28 cellular contexts compared by ENCODE assay signal in the genomic region with DNA sequence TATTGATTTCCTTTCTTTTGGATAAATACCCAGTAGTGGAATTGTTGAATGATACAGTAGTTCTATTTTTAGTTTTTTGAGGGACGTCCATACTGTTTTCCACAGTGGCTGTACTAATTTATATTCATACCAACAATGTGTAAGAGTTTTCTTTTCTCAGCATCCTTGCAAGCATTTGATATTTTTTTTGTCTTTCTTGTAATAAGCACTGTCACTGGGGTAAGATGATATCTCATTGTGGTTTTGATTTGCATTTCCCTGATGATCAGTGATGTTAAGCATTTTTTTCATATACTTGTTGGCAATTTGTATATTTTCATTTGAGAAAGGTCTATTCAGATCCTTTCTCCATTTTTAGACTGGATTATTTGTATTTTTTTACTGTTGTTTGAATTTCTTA.
"Had no signal": no experiment of that assay in that cellular context is flagged by ENCODE, and none has a peak within 500 bp of the region (broad histone marks: within the 10 kb centered on the region; RNA-seq: fewer than 3 reads in every experiment).

No MANE protein-coding gene starts in this region.

- H3K4me2 ChIP-seq: hepatocyte, neural progenitor cell had no signal

- H3K4me1 ChIP-seq: esophagus muscularis mucosa, foreskin keratinocyte, neural progenitor cell, sigmoid colon, suprapubic skin, thyroid gland, upper lobe of left lung, uterus had no signal

- H3K27ac Mint-ChIP-seq: dendritic cell treated with granulocyte-macrophage colony-stimulating factor and Interleukin-4, amounts not matched to agents 40 ng/mL and 50 ng/mL, for 4 days; natural killer cell treated with Interleukin-12 subunit alpha and Interleukin-12 subunit beta and Interleukin-15 and Interleukin-18, amount 100 ng/mL, for 72 hours; neural progenitor cell; stimulated activated effector memory CD8-positive, alpha-beta T cell treated with anti-CD3 and anti-CD28 coated beads, Interleukin-12 subunit alpha, Interleukin-12 subunit beta, amount 100 ng/mL, for 72 hours had no signal

- H3K4me1 Mint-ChIP-seq: neural progenitor cell had no signal

- H3K4me3 ChIP-seq: esophagus muscularis mucosa, hepatocyte, lung, neural progenitor cell, ovary, right atrium auricular region, sigmoid colon, suprapubic skin, thyroid gland, upper lobe of left lung, uterus had no signal

- H2AFZ ChIP-seq: hepatocyte, neural progenitor cell had no signal

- H3K27me3 Mint-ChIP-seq: dendritic cell treated with granulocyte-macrophage colony-stimulating factor and Interleukin-4, amounts not matched to agents 40 ng/mL and 50 ng/mL, for 4 days; effector memory CD8-positive, alpha-beta T cell had no signal

- H3K79me2 ChIP-seq: hepatocyte had no signal

- H3K9ac ChIP-seq: neural progenitor cell had no signal

- H3K9me3 ChIP-seq: ovary, sigmoid colon, thyroid gland, upper lobe of left lung had no signal

- H3K4me3 Mint-ChIP-seq: dendritic cell treated with granulocyte-macrophage colony-stimulating factor and Interleukin-4, amounts not matched to agents 40 ng/mL and 50 ng/mL, for 4 days; effector memory CD8-positive, alpha-beta T cell; natural killer cell treated with Interleukin-12 subunit alpha and Interleukin-12 subunit beta and Interleukin-15 and Interleukin-18, amount 100 ng/mL, for 72 hours; neural progenitor cell; stimulated activated effector memory CD8-positive, alpha-beta T cell treated with anti-CD3 and anti-CD28 coated beads, Interleukin-12 subunit alpha, Interleukin-12 subunit beta, amount 100 ng/mL, for 72 hours had no signal

- ATAC-seq: effector memory CD8-positive, alpha-beta T cell; foreskin keratinocyte; left colon; left ventricle myocardium superior; natural killer cell treated with Interleukin-12 subunit alpha and Interleukin-12 subunit beta and Interleukin-15 and Interleukin-18, amount 100 ng/mL, for 72 hours; stimulated activated effector memory CD8-positive, alpha-beta T cell treated with anti-CD3 and anti-CD28 coated beads, Interleukin-12 subunit alpha, Interleukin-12 subunit beta, amount 100 ng/mL, for 72 hours; stimulated activated naive CD8-positive, alpha-beta T cell treated with anti-CD3 and anti-CD28 coated beads, Interleukin-15, Interleukin-2, amounts not matched to agents 100 U/mL and 50 U/mL, for 24 hours had no signal

- H3K27ac ChIP-seq: epithelial cell of prostate, esophagus muscularis mucosa, foreskin keratinocyte, hepatocyte, neural progenitor cell, ovary, right atrium auricular region, sigmoid colon, suprapubic skin, thyroid gland, upper lobe of left lung, uterus had no signal

- H3K27me3 ChIP-seq: esophagus muscularis mucosa, foreskin keratinocyte, hepatocyte, neural progenitor cell, ovary, right atrium auricular region, sigmoid colon, suprapubic skin, thyroid gland, upper lobe of left lung, uterus had no signal

- DNase-seq: effector memory CD8-positive, alpha-beta T cell; foreskin keratinocyte; head of caudate nucleus; left colon; left ventricle myocardium superior; mesenchymal stem cell; midbrain; nucleus accumbens; ovary; sigmoid colon; small intestine; stimulated activated CD4-positive, alpha-beta T cell treated with anti-CD3 and anti-CD28 coated beads, Interleukin-12 subunit alpha, Interleukin-12 subunit beta, amount 100 ng/mL, for 4 hours; stimulated activated CD4-positive, alpha-beta T cell treated with anti-CD3 and anti-CD28 coated beads, Interleukin-4, amount 100 ng/mL, for 1 hour; stimulated activated CD8-positive, alpha-beta memory T cell treated with anti-CD3 and anti-CD28 coated beads, Interleukin-4, amount 100 ng/mL, for 48 hours; stimulated activated naive CD8-positive, alpha-beta T cell treated with anti-CD3 and anti-CD28 coated beads, Interleukin-15, Interleukin-2, amounts not matched to agents 100 U/mL and 50 U/mL, for 24 hours; thyroid gland; upper lobe of left lung; uterus had no signal

- H3K36me3 Mint-ChIP-seq: neural progenitor cell; stimulated activated effector memory CD8-positive, alpha-beta T cell treated with anti-CD3 and anti-CD28 coated beads, Interleukin-12 subunit alpha, Interleukin-12 subunit beta, amount 100 ng/mL, for 72 hours had no signal

- H3K36me3 ChIP-seq: esophagus muscularis mucosa, neural progenitor cell, ovary, right atrium auricular region, sigmoid colon, suprapubic skin, thyroid gland, upper lobe of left lung, uterus had no signal
